In the genomic region with DNA sequence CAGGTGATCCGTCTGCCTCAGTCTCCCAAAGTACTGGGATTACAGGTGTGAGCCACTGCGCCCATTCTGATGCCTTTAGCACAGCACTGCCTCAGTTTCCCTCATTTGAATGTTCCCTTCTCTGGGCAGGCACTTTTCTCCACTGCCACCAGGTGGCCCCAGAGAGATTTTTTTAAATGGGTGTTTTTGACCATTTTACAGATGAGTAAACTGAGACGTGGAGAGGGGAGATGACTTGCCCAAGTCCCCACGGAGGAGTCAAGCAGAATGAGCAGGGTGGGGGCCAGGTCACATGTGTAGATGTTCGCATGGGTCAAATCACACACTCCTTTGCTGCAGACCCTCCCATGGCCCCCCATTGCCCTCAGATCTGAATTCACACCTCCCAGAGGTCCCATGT, we compare ENCODE assay signal across 12 cellular contexts. TPM values are rescaled to one million over a fixed set of nuclear protein-coding genes. Genes with fewer than 3 reads are reported as not detected.
DNase-seq lines count a peak whose midpoint lies in the region; ATAC-seq, FAIRE-seq and TF ChIP-seq lines count a peak whose summit lies in the region.
"Had no signal": no experiment of that assay in that cellular context is flagged by ENCODE, and none has a peak within 500 bp of the region (broad histone marks: within the 10 kb centered on the region; RNA-seq: fewer than 3 reads in every experiment).

No MANE protein-coding gene starts in this region.

- H3K4me1 ChIP-seq in DOHH2 (ENCODE audit: control insufficient read depth, low read length) (peaks cover 66% of the 10 kb centered on the region), Loucy (ENCODE audit: insufficient read depth, low read length, poor library complexity, severe bottlenecking) (peaks cover 7% of the 10 kb centered on the region), parathyroid adenoma (peaks cover 4% of the 10 kb centered on the region)

- H2AFZ ChIP-seq in Loucy (ENCODE audit: low read length) (no peak overlapping the region), parathyroid adenoma (no peak overlapping the region)

- H3K79me2 ChIP-seq in DOHH2 (ENCODE audit: control insufficient read depth, low read length) (no peaks in the 10 kb centered on the region), Loucy (ENCODE audit: insufficient read depth, low read length) (no peaks in the 10 kb centered on the region), parathyroid adenoma (no peaks in the 10 kb centered on the region)

- intact Hi-C loops in dorsolateral prefrontal cortex (cut with DNase I) = no loop called here

- TF ChIP-seq CTCF in DOHH2 (IDR thresholded peaks at IDR 0.05; ENCODE audit: low read depth, low read length, poor library complexity, severe bottlenecking) = peak; percentile 70
- peak; percentile 59 for TF ChIP-seq CTCF in Loucy (conservative IDR thresholded peaks at IDR 0.05; ENCODE audit: low read length)
- TF ChIP-seq CTCF in dorsolateral prefrontal cortex (IDR thresholded peaks at IDR 0.05 in 54 of 56, conservative IDR thresholded peaks at IDR 0.05 in 2 of 56; ENCODE audit: low read depth in 1 of 56, partially characterized antibody in 56 of 56) = peak in 41 of 56 donors; percentile 7 to 54 (median 26)
- TF ChIP-seq CTCF in parathyroid adenoma (IDR thresholded peaks at IDR 0.05) = peak; percentile 25

- H3K4me3 ChIP-seq in DOHH2 (ENCODE audit: low read length) = no peak overlapping the region
- H3K4me3 ChIP-seq in Loucy (ENCODE audit: low read length, poor library complexity, severe bottlenecking) = no peak overlapping the region
- H3K4me3 ChIP-seq in dorsolateral prefrontal cortex = no peak overlapping the region
- no peak overlapping the region for H3K4me3 ChIP-seq in parathyroid adenoma (ENCODE audit: low read depth, low read length)

- no peak for FAIRE-seq in RCC 7860 (lab: Jason Lieb, UNC)

- H3K4me2 ChIP-seq in DOHH2 (ENCODE audit: low read length) (no peak overlapping the region), Loucy (ENCODE audit: low read depth, low read length, poor library complexity, severe bottlenecking) (no peak overlapping the region), parathyroid adenoma (ENCODE audit: low read length) (no peak overlapping the region)

- peaks cover 4% of the 10 kb centered on the region; the same call in 1 of the 2 replicates for H4K20me1 ChIP-seq in DOHH2 (ENCODE audit: control insufficient read depth, insufficient read depth, low read depth, low read length)
- peaks cover 2% of the 10 kb centered on the region for H4K20me1 ChIP-seq in Loucy (ENCODE audit: insufficient read depth, low read length, poor library complexity, severe bottlenecking)

- DNase-seq in dorsolateral prefrontal cortex (no peak), RCC 7860 (ENCODE audit: low spot score) (no peak), C1 segment of cervical spinal cord (lab: John Stamatoyannopoulos, UW) (no peak), globus pallidus (ENCODE audit: low spot score) (no peak)
- DNase-seq: activated T-cell treated with anti-CD3 and anti-CD28 coated beads, Interleukin-2, amount 50 U/mL, for 72 hours; KG1; NCI-H526 treated with DMSO at 0.1 percent for 48 hours had no signal

- H3K36me3 ChIP-seq in DOHH2 (ENCODE audit: control insufficient read depth, low read length) (no peaks in the 10 kb centered on the region), Loucy (ENCODE audit: insufficient read depth, low read length) (no peaks in the 10 kb centered on the region), parathyroid adenoma (ENCODE audit: control insufficient read depth, insufficient read depth, low read length) (no peaks in the 10 kb centered on the region)

- H3K27ac ChIP-seq in DOHH2 (ENCODE audit: low read depth, low read length) (no peak overlapping the region), dorsolateral prefrontal cortex (no peak overlapping the region), parathyroid adenoma (no peak overlapping the region)

- H3K27me3 ChIP-seq in DOHH2 (ENCODE audit: control insufficient read depth, low read length) = peaks cover 34% of the 10 kb centered on the region
- H3K27me3 ChIP-seq in Loucy (ENCODE audit: insufficient read depth, low read length, poor library complexity, severe bottlenecking) = no peaks in the 10 kb centered on the region
- peaks cover 0 to 74% (median 34%) of the 10 kb centered on the region in 45 donors for H3K27me3 ChIP-seq in dorsolateral prefrontal cortex
- no peaks in the 10 kb centered on the region for H3K27me3 ChIP-seq in parathyroid adenoma (ENCODE audit: control insufficient read depth, insufficient read depth, low read length)

- H3F3A ChIP-seq in DOHH2 (ENCODE audit: control insufficient read depth, insufficient read depth) (peaks cover 11% of the 10 kb centered on the region), Loucy (ENCODE audit: low read depth) (no peaks in the 10 kb centered on the region)

- H3K9me2 ChIP-seq in DOHH2 (replicated peaks; ENCODE audit: control insufficient read depth, low read length) = no peaks in the 10 kb centered on the region
- H3K9me2 ChIP-seq in Loucy (replicated peaks; ENCODE audit: low read depth, low read length) = no peaks in the 10 kb centered on the region

- no peak overlapping the region for H3K9ac ChIP-seq in Loucy (ENCODE audit: low read depth, low read length, poor library complexity, severe bottlenecking)
- H3K9ac ChIP-seq in parathyroid adenoma = no peak overlapping the region

- ATAC-seq in HG03442 (IDR thresholded peaks at IDR 0.05; ENCODE audit: unreplicated experiment) = no peak
- ATAC-seq: activated T-cell treated with anti-CD3 and anti-CD28 coated beads, Interleukin-2, amount 50 U/mL, for 72 hours had no signal

- H3K9me3 ChIP-seq in DOHH2 (ENCODE audit: control insufficient read depth, insufficient read depth, low read length) (no peaks in the 10 kb centered on the region), Loucy (ENCODE audit: insufficient read depth, low read depth, low read length) (no peaks in the 10 kb centered on the region), parathyroid adenoma (ENCODE audit: control insufficient read depth, low read length) (no peaks in the 10 kb centered on the region)

RNA-seq across cellular contexts. Expression of gene PDE4C, which starts 3.2 kb away (rescaled TPM):
- 10 to 100 TPM in 12 of 120 experiments, 1 to 10 TPM in 107, under 1 TPM in 1; 0.81 to 14.6 (median 4.8) TPM for total RNA-seq in dorsolateral prefrontal cortex

RNA-seq across cellular contexts. Expression of gene RAB3A, which starts 25.6 kb away (rescaled TPM):
- total RNA-seq in dorsolateral prefrontal cortex = 100 to 1,000 TPM; 110 to 560 (median 402) TPM

RNA-seq across cellular contexts. Expression of gene MPV17L2, which starts 36.5 kb away (rescaled TPM):
- total RNA-seq in dorsolateral prefrontal cortex = 10 to 100 TPM in 12 of 120 experiments, 1 to 10 TPM in 108; 3.8 to 12.2 (median 7.5) TPM

RNA-seq across cellular contexts. Expression of gene IQCN, which starts 44.8 kb away (rescaled TPM):
- 10 to 100 TPM in 1 of 120 experiments, 1 to 10 TPM in 119; 1.8 to 14.5 (median 4.1) TPM for total RNA-seq in dorsolateral prefrontal cortex
- total RNA-seq: pulmonary artery endothelial cell had no signal

RNA-seq across cellular contexts. Expression of gene JUND, which starts 51.9 kb away (rescaled TPM):
- total RNA-seq in dorsolateral prefrontal cortex = 100 to 1,000 TPM; 163 to 440 (median 240) TPM
